In the genomic region with DNA sequence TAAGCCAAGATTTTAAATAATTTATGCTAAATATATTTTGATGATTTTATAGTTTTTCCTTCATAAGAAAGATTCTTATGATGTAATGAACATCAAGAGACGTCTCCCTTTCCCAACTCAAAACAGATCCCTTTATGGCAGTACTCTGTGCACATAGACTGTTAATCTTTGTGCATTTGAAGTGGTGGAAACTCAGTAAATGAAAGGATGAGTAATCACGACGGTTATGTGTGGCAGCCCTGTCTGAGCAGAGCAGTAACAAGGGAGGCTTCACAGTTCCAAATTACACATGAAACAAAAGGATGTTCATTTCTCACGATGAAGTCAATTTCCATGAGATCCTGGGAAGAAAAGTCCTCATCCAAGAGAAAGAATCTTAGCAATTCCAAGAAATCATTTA, we compare ENCODE assay signal across 27 cellular contexts.
A peak's percentile ranks its signal among the peaks of the same experiment; 100 is the strongest.
DNase-seq lines count a peak whose midpoint lies in the region; ATAC-seq and TF ChIP-seq lines count a peak whose summit lies in the region.
"Had no signal": no experiment of that assay in that cellular context is flagged by ENCODE, and none has a peak within 500 bp of the region (broad histone marks: within the 10 kb centered on the region; RNA-seq: fewer than 3 reads in every experiment).

No MANE protein-coding gene starts in this region.

- no peaks in the 10 kb centered on the region for H3K27me3 Mint-ChIP-seq in MCF 10A (ENCODE audit: insufficient read depth, unreplicated experiment)
- H3K27me3 Mint-ChIP-seq in activated CD4-positive, alpha-beta memory T cell treated with anti-CD3 and anti-CD28 coated beads for 36 hours, result peaks cover 3% of the 10 kb centered on the region
- H3K27me3 Mint-ChIP-seq: activated naive CD8-positive, alpha-beta T cell had no signal

- no peaks in the 10 kb centered on the region for H3K36me3 Mint-ChIP-seq in MCF 10A (ENCODE audit: insufficient read depth, unreplicated experiment)
- no peaks in the 10 kb centered on the region for H3K36me3 Mint-ChIP-seq in activated CD4-positive, alpha-beta memory T cell treated with anti-CD3 and anti-CD28 coated beads for 36 hours

- H3K4me1 Mint-ChIP-seq in MCF 10A (ENCODE audit: insufficient read depth, unreplicated experiment), result no peaks in the 10 kb centered on the region
- no peaks in the 10 kb centered on the region for H3K4me1 Mint-ChIP-seq in activated CD4-positive, alpha-beta memory T cell treated with anti-CD3 and anti-CD28 coated beads for 36 hours (ENCODE audit: low read depth)

- H3K4me1 ChIP-seq in breast epithelium (no peaks in the 10 kb centered on the region), smooth muscle cell (ENCODE audit: low read depth) (no peaks in the 10 kb centered on the region), right cardiac atrium (ENCODE audit: control insufficient read depth, insufficient read depth, low read length) (no peaks in the 10 kb centered on the region)
- H3K4me1 ChIP-seq: body of pancreas, esophagus muscularis mucosa, right atrium auricular region, SJCRH30, stomach, transverse colon had no signal

- intact Hi-C loops in MCF 10A (cut with micrococcal nuclease), result no loop called here
- intact Hi-C loops in breast epithelium (cut with DNase I; ENCODE audit: low total_unique reads), result no loop called here
- intact Hi-C loops in activated CD4-positive, alpha-beta memory T cell treated with anti-CD3 and anti-CD28 coated beads for 36 hours (cut with micrococcal nuclease), result no loop called here
- intact Hi-C loops in right cardiac atrium (cut with DNase I), result no loop called here

- BruUV-seq in MCF 10A (replicated peaks; lab: Mats Ljungman, UMichigan), result no TSS peak

- peak overlapping the region; percentile 70 for H2AFZ ChIP-seq in smooth muscle cell (ENCODE audit: low read depth)
- H2AFZ ChIP-seq: GM23248 had no signal

- H3K27me3 ChIP-seq in breast epithelium (no peaks in the 10 kb centered on the region), smooth muscle cell (ENCODE audit: low read depth) (no peaks in the 10 kb centered on the region), right cardiac atrium (ENCODE audit: control insufficient read depth, insufficient read depth) (no peaks in the 10 kb centered on the region)
- H3K27me3 ChIP-seq: body of pancreas, esophagus muscularis mucosa, right atrium auricular region, SJCRH30, stomach, transverse colon had no signal

- H3K9me3 Mint-ChIP-seq in MCF 10A (ENCODE audit: unreplicated experiment), result no peaks in the 10 kb centered on the region
- peaks cover 6% of the 10 kb centered on the region for H3K9me3 Mint-ChIP-seq in activated CD4-positive, alpha-beta memory T cell treated with anti-CD3 and anti-CD28 coated beads for 36 hours
- H3K9me3 Mint-ChIP-seq: nephron; T-helper 1 cell treated with Interleukin-12 subunit alpha and Interleukin-12 subunit beta and Interleukin-4 antibody, amounts not matched to agents 30 μg/mL and 1 μg/mL, for 36 hours had no signal

- H3K9me3 ChIP-seq in breast epithelium (peaks cover 0 to 7% of the 10 kb centered on the region in 2 donors), smooth muscle cell (replicated peaks; ENCODE audit: low read depth) (no peaks in the 10 kb centered on the region), right cardiac atrium (ENCODE audit: control insufficient read depth, low read length) (no peaks in the 10 kb centered on the region)
- H3K9me3 ChIP-seq: body of pancreas, SJCRH30, stomach, transverse colon had no signal

- no peak overlapping the region for H3K27ac Mint-ChIP-seq in MCF 10A (ENCODE audit: low read depth, unreplicated experiment)
- no peak overlapping the region for H3K27ac Mint-ChIP-seq in activated CD4-positive, alpha-beta memory T cell treated with anti-CD3 and anti-CD28 coated beads for 36 hours
- H3K27ac Mint-ChIP-seq: activated naive CD8-positive, alpha-beta T cell; T-helper 1 cell treated with Interleukin-12 subunit alpha and Interleukin-12 subunit beta and Interleukin-4 antibody, amounts not matched to agents 30 μg/mL and 1 μg/mL, for 36 hours had no signal

- no peaks in the 10 kb centered on the region for H3K79me2 ChIP-seq in smooth muscle cell (ENCODE audit: low read depth)

- no peak overlapping the region for H3K9ac ChIP-seq in smooth muscle cell (ENCODE audit: low read depth)
- H3K9ac ChIP-seq: GM23248 had no signal

- TF ChIP-seq POLR2A in breast epithelium (IDR thresholded peaks at IDR 0.05), result no peak

- peak; percentile 11 for DNase-seq in MCF 10A (ENCODE audit: unreplicated experiment)
- no peak for DNase-seq in breast epithelium (ENCODE audit: low spot score in 2 of 2)
- DNase-seq in SK-MEL-5 (ENCODE audit: low read depth, low spot score), result peak; percentile 93
- DNase-seq in fibroblast of mammary gland (ENCODE audit: low read depth), result peak; percentile 2
- DNase-seq in smooth muscle cell (lab: John Stamatoyannopoulos, UW; ENCODE audit: unreplicated experiment), result no peak
- no peak for DNase-seq in effector CD4-positive, alpha-beta T cell
- DNase-seq in activated CD4-positive, alpha-beta memory T cell treated with anti-CD3 and anti-CD28 coated beads for 36 hours, result no peak
- DNase-seq in right cardiac atrium, result no peak
- DNase-seq: body of pancreas; C1 segment of cervical spinal cord; Calu3; effector CD8-positive, alpha-beta T cell; GM23248; NCI-H1436 treated with DMSO at 0.1 percent for 48 hours; NCI-H2171; NCI-H510A treated with DMSO at 0.1 percent for 48 hours; NK-92 treated with Interleukin-12 subunit alpha and Interleukin-12 subunit beta, amount 100 ng/mL, for 24 hours; SJCRH30; stomach; transverse colon had no signal

- H3K4me3 Mint-ChIP-seq in MCF 10A (ENCODE audit: unreplicated experiment), result no peak overlapping the region
- no peak overlapping the region for H3K4me3 Mint-ChIP-seq in activated CD4-positive, alpha-beta memory T cell treated with anti-CD3 and anti-CD28 coated beads for 36 hours
- H3K4me3 Mint-ChIP-seq: activated naive CD8-positive, alpha-beta T cell; nephron; T-helper 1 cell treated with Interleukin-12 subunit alpha and Interleukin-12 subunit beta and Interleukin-4 antibody, amounts not matched to agents 30 μg/mL and 1 μg/mL, for 36 hours had no signal

- in situ Hi-C loops in SK-MEL-5 (cut with HindIII; ENCODE audit: low pct_unique_long_range_greater_than_20kb, low sequenced_read_pairs), result no loop called here

- no peaks in the 10 kb centered on the region for H3F3A ChIP-seq in smooth muscle cell (ENCODE audit: low read depth)

- H3K4me2 ChIP-seq in smooth muscle cell, result peak overlapping the region; percentile 55

- H3K4me3 ChIP-seq in breast epithelium (no peak overlapping the region), fibroblast of mammary gland (ENCODE audit: control insufficient read depth, low read depth, low read length) (no peak overlapping the region), smooth muscle cell (peak overlapping the region; percentile 4), right cardiac atrium (ENCODE audit: low read length) (no peak overlapping the region)
- H3K4me3 ChIP-seq: body of pancreas, esophagus muscularis mucosa, GM23248, K562, right atrium auricular region, SJCRH30, stomach, transverse colon had no signal

- no peaks in the 10 kb centered on the region for H3K36me3 ChIP-seq in breast epithelium
- H3K36me3 ChIP-seq in smooth muscle cell (ENCODE audit: low read depth), result no peaks in the 10 kb centered on the region
- H3K36me3 ChIP-seq: esophagus muscularis mucosa, right atrium auricular region, SJCRH30, stomach, transverse colon had no signal

- H4K20me1 ChIP-seq in smooth muscle cell (ENCODE audit: low read depth), result no peaks in the 10 kb centered on the region

- TF ChIP-seq CTCF in MCF 10A (IDR thresholded peaks at IDR 0.05; ENCODE audit: unreplicated experiment) (no peak), breast epithelium (IDR thresholded peaks at IDR 0.05) (no peak), fibroblast of mammary gland (conservative IDR thresholded peaks at IDR 0.05; ENCODE audit: control insufficient read depth, insufficient read depth, low read depth, low read length) (no peak), smooth muscle cell (IDR thresholded peaks at IDR 0.05; ENCODE audit: borderline replicate concordance, insufficient read depth, poor library complexity, severe bottlenecking) (no peak)

- WGBS in smooth muscle cell (ENCODE audit: low lambda C conversion rate), result 11% methylated on average over 4 of the region's 4 CpGs
- WGBS in right cardiac atrium, result 56% methylated on average over 4 of the region's 4 CpGs

- POLR2A ChIA-PET in MCF 10A (lab: Yijun Ruan, JAX), result no interaction called here
- POLR2A ChIA-PET in activated CD4-positive, alpha-beta memory T cell treated with anti-CD3 and anti-CD28 coated beads for 36 hours (lab: Charles Lee), result no interaction called here

- CTCF ChIA-PET in MCF 10A (lab: Yijun Ruan, JAX), result interaction anchor here (0.6 to 1.2 kb wide), 2 partner anchors 9 to 487 kb away, joined by 3 read pairs; no protein-coding TSS in a partner anchor
- CTCF ChIA-PET in activated CD4-positive, alpha-beta memory T cell treated with anti-CD3 and anti-CD28 coated beads for 36 hours (lab: Charles Lee), result no interaction called here

- H3K27ac ChIP-seq in breast epithelium (no peak overlapping the region), smooth muscle cell (ENCODE audit: low read depth) (peak overlapping the region; percentile 62), right cardiac atrium (ENCODE audit: low read length) (no peak overlapping the region)
- H3K27ac ChIP-seq: body of pancreas, esophagus muscularis mucosa, GM23248, right atrium auricular region, SJCRH30, stomach, transverse colon had no signal

- no peak for ATAC-seq in right cardiac atrium
- ATAC-seq: body of pancreas, K562, Panc1 had no signal

Comparison
In these comparisons a context has a peak if more than half of its experiments do, and no peak if none do; other contexts are left out.
1. DNase-seq: peak in MCF 10A (single experiment), SK-MEL-5 (single experiment) and fibroblast of mammary gland (single experiment); none in breast epithelium (0 of 2), smooth muscle cell (single experiment), effector CD4-positive, alpha-beta T cell (single experiment), activated CD4-positive, alpha-beta memory T cell treated with anti-CD3 and anti-CD28 coated beads for 36 hours (single experiment) and right cardiac atrium (0 of 3).